1 cellular context compared by ENCODE assay signal in genomic region chr19:1074512-1075283, GRCh38.
TF ChIP-seq lines count a peak whose summit lies in the region.

No MANE protein-coding gene starts in this region.

TF ChIP-seq in HEK293, 187 proteins besides CTCF, POLR2A, EP300 and RAD21 (continued from another document):
- TF ChIP-seq, protein P1, sequence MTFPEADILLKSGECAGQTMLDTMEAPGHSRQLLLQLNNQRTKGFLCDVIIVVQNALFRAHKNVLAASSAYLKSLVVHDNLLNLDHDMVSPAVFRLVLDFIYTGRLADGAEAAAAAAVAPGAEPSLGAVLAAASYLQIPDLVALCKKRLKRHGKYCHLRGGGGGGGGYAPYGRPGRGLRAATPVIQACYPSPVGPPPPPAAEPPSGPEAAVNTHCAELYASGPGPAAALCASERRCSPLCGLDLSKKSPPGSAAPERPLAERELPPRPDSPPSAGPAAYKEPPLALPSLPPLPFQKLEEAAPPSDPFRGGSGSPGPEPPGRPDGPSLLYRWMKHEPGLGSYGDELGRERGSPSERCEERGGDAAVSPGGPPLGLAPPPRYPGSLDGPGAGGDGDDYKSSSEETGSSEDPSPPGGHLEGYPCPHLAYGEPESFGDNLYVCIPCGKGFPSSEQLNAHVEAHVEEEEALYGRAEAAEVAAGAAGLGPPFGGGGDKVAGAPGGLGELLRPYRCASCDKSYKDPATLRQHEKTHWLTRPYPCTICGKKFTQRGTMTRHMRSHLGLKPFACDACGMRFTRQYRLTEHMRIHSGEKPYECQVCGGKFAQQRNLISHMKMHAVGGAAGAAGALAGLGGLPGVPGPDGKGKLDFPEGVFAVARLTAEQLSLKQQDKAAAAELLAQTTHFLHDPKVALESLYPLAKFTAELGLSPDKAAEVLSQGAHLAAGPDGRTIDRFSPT (tag by site-specific recombination; IDR thresholded peaks at IDR 0.05), result 0 out of 2 replicates have a peak, but pooled peaks have one; percentile 24
- TF ChIP-seq ZNF335 (tag by site-specific recombination; conservative IDR thresholded peaks at IDR 0.05) (peak; percentile 85), SCRT1 (tag by site-specific recombination; IDR thresholded peaks at IDR 0.05; ENCODE audit: borderline replicate concordance) (no peak), SALL2 (tag by site-specific recombination; IDR thresholded peaks at IDR 0.05; ENCODE audit: borderline replicate concordance) (no peak), ZNF138 (tag by site-specific recombination; IDR thresholded peaks at IDR 0.05; ENCODE audit: borderline replicate concordance) (no peak)
- TF ChIP-seq, protein P2, sequence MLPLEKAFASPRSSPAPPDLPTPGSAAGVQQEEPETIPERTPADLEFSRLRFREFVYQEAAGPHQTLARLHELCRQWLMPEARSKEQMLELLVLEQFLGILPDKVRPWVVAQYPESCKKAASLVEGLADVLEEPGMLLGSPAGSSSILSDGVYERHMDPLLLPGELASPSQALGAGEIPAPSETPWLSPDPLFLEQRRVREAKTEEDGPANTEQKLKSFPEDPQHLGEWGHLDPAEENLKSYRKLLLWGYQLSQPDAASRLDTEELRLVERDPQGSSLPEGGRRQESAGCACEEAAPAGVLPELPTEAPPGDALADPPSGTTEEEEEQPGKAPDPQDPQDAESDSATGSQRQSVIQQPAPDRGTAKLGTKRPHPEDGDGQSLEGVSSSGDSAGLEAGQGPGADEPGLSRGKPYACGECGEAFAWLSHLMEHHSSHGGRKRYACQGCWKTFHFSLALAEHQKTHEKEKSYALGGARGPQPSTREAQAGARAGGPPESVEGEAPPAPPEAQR (tag by site-specific recombination; IDR thresholded peaks at IDR 0.05), result no peak
